ENCODE assay signal across 1 cellular context in the genomic region with DNA sequence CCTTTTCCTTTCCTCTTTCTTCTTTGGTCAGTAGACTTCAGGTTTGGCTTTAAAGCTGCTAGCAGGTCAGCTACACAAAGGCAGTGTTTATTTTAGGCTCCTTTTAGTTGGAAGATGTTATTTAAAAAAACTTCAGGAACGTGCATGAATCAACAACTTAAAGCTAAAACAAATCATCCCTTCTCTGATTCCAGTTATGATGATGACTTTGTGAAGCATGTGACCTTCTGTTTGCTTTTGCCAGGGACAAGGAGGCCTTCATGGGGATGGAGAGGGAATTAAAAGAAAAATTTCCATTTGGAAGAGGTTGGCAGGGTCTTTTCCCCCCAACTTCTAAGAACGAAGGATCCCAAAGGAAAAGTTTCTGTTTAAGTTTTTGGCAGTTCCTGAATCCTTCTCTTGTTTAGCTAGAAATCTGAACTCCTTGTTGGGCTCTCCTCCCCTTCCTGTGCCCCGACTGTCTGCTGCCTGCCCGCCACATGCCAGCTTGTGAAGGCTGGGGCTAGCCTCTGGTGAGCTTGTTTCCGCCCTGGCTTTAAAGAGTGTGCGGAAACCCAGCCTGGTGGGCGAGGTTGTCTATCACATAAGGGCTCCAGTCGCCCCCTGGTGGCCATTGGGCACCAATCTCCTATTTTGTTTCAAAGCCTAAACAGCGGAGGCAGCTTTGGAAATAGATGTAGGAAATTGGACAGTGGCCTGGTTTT.
A peak's percentile ranks its signal among the peaks of the same experiment; 100 is the strongest.
TF ChIP-seq lines count a peak whose summit lies in the region.

No MANE protein-coding gene starts in this region.

TF ChIP-seq in HepG2, 621 proteins besides CTCF, POLR2A, EP300 and RAD21 (continued from another document):
- TF ChIP-seq, protein P1, sequence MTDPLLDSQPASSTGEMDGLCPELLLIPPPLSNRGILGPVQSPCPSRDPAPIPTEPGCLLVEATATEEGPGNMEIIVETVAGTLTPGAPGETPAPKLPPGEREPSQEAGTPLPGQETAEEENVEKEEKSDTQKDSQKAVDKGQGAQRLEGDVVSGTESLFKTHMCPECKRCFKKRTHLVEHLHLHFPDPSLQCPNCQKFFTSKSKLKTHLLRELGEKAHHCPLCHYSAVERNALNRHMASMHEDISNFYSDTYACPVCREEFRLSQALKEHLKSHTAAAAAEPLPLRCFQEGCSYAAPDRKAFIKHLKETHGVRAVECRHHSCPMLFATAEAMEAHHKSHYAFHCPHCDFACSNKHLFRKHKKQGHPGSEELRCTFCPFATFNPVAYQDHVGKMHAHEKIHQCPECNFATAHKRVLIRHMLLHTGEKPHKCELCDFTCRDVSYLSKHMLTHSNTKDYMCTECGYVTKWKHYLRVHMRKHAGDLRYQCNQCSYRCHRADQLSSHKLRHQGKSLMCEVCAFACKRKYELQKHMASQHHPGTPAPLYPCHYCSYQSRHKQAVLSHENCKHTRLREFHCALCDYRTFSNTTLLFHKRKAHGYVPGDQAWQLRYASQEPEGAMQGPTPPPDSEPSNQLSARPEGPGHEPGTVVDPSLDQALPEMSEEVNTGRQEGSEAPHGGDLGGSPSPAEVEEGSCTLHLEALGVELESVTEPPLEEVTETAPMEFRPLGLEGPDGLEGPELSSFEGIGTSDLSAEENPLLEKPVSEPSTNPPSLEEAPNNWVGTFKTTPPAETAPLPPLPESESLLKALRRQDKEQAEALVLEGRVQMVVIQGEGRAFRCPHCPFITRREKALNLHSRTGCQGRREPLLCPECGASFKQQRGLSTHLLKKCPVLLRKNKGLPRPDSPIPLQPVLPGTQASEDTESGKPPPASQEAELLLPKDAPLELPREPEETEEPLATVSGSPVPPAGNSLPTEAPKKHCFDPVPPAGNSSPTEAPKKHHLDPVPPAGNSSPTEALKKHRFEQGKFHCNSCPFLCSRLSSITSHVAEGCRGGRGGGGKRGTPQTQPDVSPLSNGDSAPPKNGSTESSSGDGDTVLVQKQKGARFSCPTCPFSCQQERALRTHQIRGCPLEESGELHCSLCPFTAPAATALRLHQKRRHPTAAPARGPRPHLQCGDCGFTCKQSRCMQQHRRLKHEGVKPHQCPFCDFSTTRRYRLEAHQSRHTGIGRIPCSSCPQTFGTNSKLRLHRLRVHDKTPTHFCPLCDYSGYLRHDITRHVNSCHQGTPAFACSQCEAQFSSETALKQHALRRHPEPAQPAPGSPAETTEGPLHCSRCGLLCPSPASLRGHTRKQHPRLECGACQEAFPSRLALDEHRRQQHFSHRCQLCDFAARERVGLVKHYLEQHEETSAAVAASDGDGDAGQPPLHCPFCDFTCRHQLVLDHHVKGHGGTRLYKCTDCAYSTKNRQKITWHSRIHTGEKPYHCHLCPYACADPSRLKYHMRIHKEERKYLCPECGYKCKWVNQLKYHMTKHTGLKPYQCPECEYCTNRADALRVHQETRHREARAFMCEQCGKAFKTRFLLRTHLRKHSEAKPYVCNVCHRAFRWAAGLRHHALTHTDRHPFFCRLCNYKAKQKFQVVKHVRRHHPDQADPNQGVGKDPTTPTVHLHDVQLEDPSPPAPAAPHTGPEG (CRISPR knock-in tag; IDR thresholded peaks at IDR 0.05): no peak
- TF ChIP-seq MTF2 (CRISPR knock-in tag; IDR thresholded peaks at IDR 0.05; ENCODE audit: borderline replicate concordance): no peak
- no peak for TF ChIP-seq NFYC (CRISPR knock-in tag; IDR thresholded peaks at IDR 0.05)
- TF ChIP-seq FOXA3 (CRISPR knock-in tag; IDR thresholded peaks at IDR 0.05): peak; percentile 11
- no peak for TF ChIP-seq FOXK1 (CRISPR knock-in tag; IDR thresholded peaks at IDR 0.05; ENCODE audit: borderline replicate concordance, low read depth)
- TF ChIP-seq, protein P2, sequence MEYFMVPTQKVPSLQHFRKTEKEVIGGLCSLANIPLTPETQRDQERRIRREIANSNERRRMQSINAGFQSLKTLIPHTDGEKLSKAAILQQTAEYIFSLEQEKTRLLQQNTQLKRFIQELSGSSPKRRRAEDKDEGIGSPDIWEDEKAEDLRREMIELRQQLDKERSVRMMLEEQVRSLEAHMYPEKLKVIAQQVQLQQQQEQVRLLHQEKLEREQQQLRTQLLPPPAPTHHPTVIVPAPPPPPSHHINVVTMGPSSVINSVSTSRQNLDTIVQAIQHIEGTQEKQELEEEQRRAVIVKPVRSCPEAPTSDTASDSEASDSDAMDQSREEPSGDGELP (IDR thresholded peaks at IDR 0.05; ENCODE audit: borderline replicate concordance, low read depth): peak; percentile 37; the same call in 1 of the 2 replicates
- no peak for TF ChIP-seq ZNF230 (CRISPR knock-in tag; IDR thresholded peaks at IDR 0.05)
- TF ChIP-seq ZNF879 (CRISPR knock-in tag; IDR thresholded peaks at IDR 0.05): no peak
- 0 out of 2 replicates have a peak, but pooled peaks have one; percentile 10 for TF ChIP-seq FOXO1 (CRISPR knock-in tag; IDR thresholded peaks at IDR 0.05)
- no peak for TF ChIP-seq ZFX (CRISPR knock-in tag; IDR thresholded peaks at IDR 0.05; ENCODE audit: low read depth)
- TF ChIP-seq ZBTB7A (CRISPR knock-in tag; IDR thresholded peaks at IDR 0.05): no peak
- TF ChIP-seq ZNF746 (CRISPR knock-in tag; IDR thresholded peaks at IDR 0.05): no peak
- no peak for TF ChIP-seq ZSCAN30 (CRISPR knock-in tag; IDR thresholded peaks at IDR 0.05)
- TF ChIP-seq, protein P3, sequence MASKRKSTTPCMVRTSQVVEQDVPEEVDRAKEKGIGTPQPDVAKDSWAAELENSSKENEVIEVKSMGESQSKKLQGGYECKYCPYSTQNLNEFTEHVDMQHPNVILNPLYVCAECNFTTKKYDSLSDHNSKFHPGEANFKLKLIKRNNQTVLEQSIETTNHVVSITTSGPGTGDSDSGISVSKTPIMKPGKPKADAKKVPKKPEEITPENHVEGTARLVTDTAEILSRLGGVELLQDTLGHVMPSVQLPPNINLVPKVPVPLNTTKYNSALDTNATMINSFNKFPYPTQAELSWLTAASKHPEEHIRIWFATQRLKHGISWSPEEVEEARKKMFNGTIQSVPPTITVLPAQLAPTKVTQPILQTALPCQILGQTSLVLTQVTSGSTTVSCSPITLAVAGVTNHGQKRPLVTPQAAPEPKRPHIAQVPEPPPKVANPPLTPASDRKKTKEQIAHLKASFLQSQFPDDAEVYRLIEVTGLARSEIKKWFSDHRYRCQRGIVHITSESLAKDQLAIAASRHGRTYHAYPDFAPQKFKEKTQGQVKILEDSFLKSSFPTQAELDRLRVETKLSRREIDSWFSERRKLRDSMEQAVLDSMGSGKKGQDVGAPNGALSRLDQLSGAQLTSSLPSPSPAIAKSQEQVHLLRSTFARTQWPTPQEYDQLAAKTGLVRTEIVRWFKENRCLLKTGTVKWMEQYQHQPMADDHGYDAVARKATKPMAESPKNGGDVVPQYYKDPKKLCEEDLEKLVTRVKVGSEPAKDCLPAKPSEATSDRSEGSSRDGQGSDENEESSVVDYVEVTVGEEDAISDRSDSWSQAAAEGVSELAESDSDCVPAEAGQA (IDR thresholded peaks at IDR 0.05; ENCODE audit: low read depth): no peak
- TF ChIP-seq, protein P3 (CRISPR knock-in tag; IDR thresholded peaks at IDR 0.05; ENCODE audit: borderline replicate concordance): no peak
- TF ChIP-seq SP2 (CRISPR knock-in tag; IDR thresholded peaks at IDR 0.05): no peak
